In genomic region chr19:10872551-10873107, GRCh38 we compare ENCODE assay signal across 8 cellular contexts. TPM values are rescaled to one million over a fixed set of nuclear protein-coding genes. Genes with fewer than 3 reads are reported as not detected.
DNase-seq lines count a peak whose midpoint lies in the region; ATAC-seq and TF ChIP-seq lines count a peak whose summit lies in the region.

No MANE protein-coding gene starts in this region.

- H3K4me1 Mint-ChIP-seq in activated CD8-positive, alpha-beta memory T cell treated with anti-CD3 and anti-CD28 coated beads, Interleukin-2, amount 10 ng/mL, durations not matched to agents 7 days and 5 days = peaks cover 41% of the 10 kb centered on the region
- H3K4me1 Mint-ChIP-seq in activated naive CD4-positive, alpha-beta T cell treated with anti-CD3 and anti-CD28 coated beads, Interleukin-2, amount 50 U/mL, for 24 hours = peaks cover 28% of the 10 kb centered on the region

- H3K4me1 ChIP-seq in liver (ENCODE audit: control insufficient read depth in 4 of 4, insufficient read depth in 4 of 4, low read length in 3 of 4) (peaks cover 7 to 12% (median 9%) of the 10 kb centered on the region in 4 donors), thoracic aorta (ENCODE audit: control insufficient read depth in 1 of 2, low read depth in 2 of 2) (peaks cover 21 to 38% of the 10 kb centered on the region in 2 donors)

- H3K36me3 ChIP-seq in liver (ENCODE audit: control insufficient read depth in 4 of 4, insufficient read depth in 3 of 4, low read depth in 1 of 4, low read length in 3 of 4) = no peaks in the 10 kb centered on the region
- H3K36me3 ChIP-seq in thoracic aorta = no peaks in the 10 kb centered on the region

- no peak for TF ChIP-seq CTCF in liver (IDR thresholded peaks at IDR 0.05; ENCODE audit: low read depth, low read length, missing input control)
- TF ChIP-seq CTCF in thoracic aorta (IDR thresholded peaks at IDR 0.05) = no peak

- no peak for DNase-seq in activated CD8-positive, alpha-beta memory T cell treated with anti-CD3 and anti-CD28 coated beads, Interleukin-2, amount 10 ng/mL, durations not matched to agents 7 days and 5 days
- DNase-seq in activated CD8-positive, alpha-beta memory T cell treated with anti-CD3 and anti-CD28 coated beads, Interleukin-2, amount 50 U/mL, for 48 hours = no peak
- DNase-seq in thoracic aorta (ENCODE audit: low spot score) (no peak), LoVo (ENCODE audit: low spot score) (no peak)

- WGBS in liver = 29% methylated on average over 16 of the region's 16 CpGs

- H3K27me3 Mint-ChIP-seq in activated CD8-positive, alpha-beta memory T cell treated with anti-CD3 and anti-CD28 coated beads, Interleukin-2, amount 10 ng/mL, durations not matched to agents 7 days and 5 days = no peaks in the 10 kb centered on the region
- no peaks in the 10 kb centered on the region for H3K27me3 Mint-ChIP-seq in activated naive CD4-positive, alpha-beta T cell treated with anti-CD3 and anti-CD28 coated beads, Interleukin-2, amount 50 U/mL, for 24 hours

- H3K27ac ChIP-seq in liver (ENCODE audit: low read depth in 1 of 2, low read length in 2 of 2) (no peak overlapping the region), thoracic aorta (peak overlapping the region; percentile 33 to 67)

- no peaks in the 10 kb centered on the region for H3K9me3 ChIP-seq in liver (ENCODE audit: control insufficient read depth in 4 of 4, low read length in 3 of 4)
- no peaks in the 10 kb centered on the region for H3K9me3 ChIP-seq in thoracic aorta

- CTCF ChIA-PET in activated CD8-positive, alpha-beta memory T cell treated with anti-CD3 and anti-CD28 coated beads, Interleukin-2, amount 10 ng/mL, durations not matched to agents 7 days and 5 days (lab: Charles Lee) = interaction anchor here (0.6 to 3.8 kb wide), 11 partner anchors 8 to 277 kb away, joined by 3 to 29 read pairs (median 4); partner anchors contain the start of genes DNM2, TIMM29, TMED1 and YIPF2

- ATAC-seq in activated CD8-positive, alpha-beta memory T cell treated with anti-CD3 and anti-CD28 coated beads, Interleukin-2, amount 10 ng/mL, durations not matched to agents 7 days and 5 days = no peak
- ATAC-seq in thoracic aorta (ENCODE audit: insufficient number of reproducible peaks, low FRiP score, low read depth) (no peak), HG03442 (IDR thresholded peaks at IDR 0.05; ENCODE audit: unreplicated experiment) (no peak), GM21526 (IDR thresholded peaks at IDR 0.05; ENCODE audit: low FRiP score, unreplicated experiment) (no peak)

- H3K27me3 ChIP-seq in liver (ENCODE audit: control insufficient read depth in 4 of 4, insufficient read depth in 4 of 4, low read length in 3 of 4) (no peaks in the 10 kb centered on the region), thoracic aorta (replicated peaks; ENCODE audit: insufficient read depth) (no peaks in the 10 kb centered on the region)

- H3K4me3 Mint-ChIP-seq in activated CD8-positive, alpha-beta memory T cell treated with anti-CD3 and anti-CD28 coated beads, Interleukin-2, amount 10 ng/mL, durations not matched to agents 7 days and 5 days = peak overlapping the region; percentile 79
- H3K4me3 Mint-ChIP-seq in activated naive CD4-positive, alpha-beta T cell treated with anti-CD3 and anti-CD28 coated beads, Interleukin-2, amount 50 U/mL, for 24 hours = peak overlapping the region; percentile 90

- H3K36me3 Mint-ChIP-seq in activated CD8-positive, alpha-beta memory T cell treated with anti-CD3 and anti-CD28 coated beads, Interleukin-2, amount 10 ng/mL, durations not matched to agents 7 days and 5 days = peaks cover 5% of the 10 kb centered on the region
- H3K36me3 Mint-ChIP-seq in activated naive CD4-positive, alpha-beta T cell treated with anti-CD3 and anti-CD28 coated beads, Interleukin-2, amount 50 U/mL, for 24 hours = no peaks in the 10 kb centered on the region

- peak overlapping the region; percentile 53 to 56 for H3K9ac ChIP-seq in liver (ENCODE audit: low read depth in 1 of 2, low read length in 2 of 2)

- H3K27ac Mint-ChIP-seq in activated CD8-positive, alpha-beta memory T cell treated with anti-CD3 and anti-CD28 coated beads, Interleukin-2, amount 10 ng/mL, durations not matched to agents 7 days and 5 days = peak overlapping the region; percentile 84
- H3K27ac Mint-ChIP-seq in activated naive CD4-positive, alpha-beta T cell treated with anti-CD3 and anti-CD28 coated beads, Interleukin-2, amount 50 U/mL, for 24 hours = peak overlapping the region; percentile 91

- H3K9me3 Mint-ChIP-seq in activated CD8-positive, alpha-beta memory T cell treated with anti-CD3 and anti-CD28 coated beads, Interleukin-2, amount 10 ng/mL, durations not matched to agents 7 days and 5 days (ENCODE audit: low read depth) = no peaks in the 10 kb centered on the region
- no peaks in the 10 kb centered on the region for H3K9me3 Mint-ChIP-seq in activated naive CD4-positive, alpha-beta T cell treated with anti-CD3 and anti-CD28 coated beads, Interleukin-2, amount 50 U/mL, for 24 hours

- no peak for TF ChIP-seq RAD21 in liver (IDR thresholded peaks at IDR 0.05)

- H3K4me3 ChIP-seq in liver (ENCODE audit: low read depth in 1 of 3, low read length in 3 of 3) = peak overlapping the region in 2 of 3 donors; percentile 71 to 88
- H3K4me3 ChIP-seq in thoracic aorta = peak overlapping the region; percentile 84

TF ChIP-seq in liver, 16 proteins besides CTCF, POLR2A, EP300 and RAD21:
- no peak for TF ChIP-seq FOXA2 (IDR thresholded peaks at IDR 0.05)
- TF ChIP-seq HNF4A (conservative IDR thresholded peaks at IDR 0.05) = no peak
- TF ChIP-seq EGR1 (IDR thresholded peaks at IDR 0.05; ENCODE audit: low read depth in 2 of 2) = no peak
- no peak for TF ChIP-seq FOXA1 (IDR thresholded peaks at IDR 0.05)
- TF ChIP-seq ATF3 (IDR thresholded peaks at IDR 0.05) = no peak
- TF ChIP-seq NR2F2 (IDR thresholded peaks at IDR 0.05) = no peak
- no peak for TF ChIP-seq TAF1 (conservative IDR thresholded peaks at IDR 0.05)
- TF ChIP-seq SP1 (IDR thresholded peaks at IDR 0.05) = no peak
- no peak for TF ChIP-seq ZBTB33 (IDR thresholded peaks at IDR 0.05)
- no peak for TF ChIP-seq JUND (IDR thresholded peaks at IDR 0.05)
- no peak for TF ChIP-seq HNF4G (IDR thresholded peaks at IDR 0.05)

RNA-seq across cellular contexts. Expression of gene CARM1, which starts 1.3 kb away (rescaled TPM):
- 10 to 100 TPM; 38.5 to 48.1 TPM for total RNA-seq in activated CD8-positive, alpha-beta memory T cell treated with anti-CD3 and anti-CD28 coated beads, Interleukin-2, amount 10 ng/mL, durations not matched to agents 7 days and 5 days
- total RNA-seq in liver (10 to 100 TPM; 12.6 to 18.3 TPM), thoracic aorta (10 to 100 TPM; 18.5 to 21.2 TPM)
- 10 to 100 TPM in 1 of 2 donors, 1 to 10 TPM in 1; 5.1 to 17.5 TPM for polyA plus RNA-seq in liver

RNA-seq across cellular contexts. Expression of gene C19orf38, which starts 24.4 kb away (rescaled TPM):
- total RNA-seq in activated CD8-positive, alpha-beta memory T cell treated with anti-CD3 and anti-CD28 coated beads, Interleukin-2, amount 10 ng/mL, durations not matched to agents 7 days and 5 days = 1 to 10 TPM; 1.2 to 1.7 TPM
- 1 to 10 TPM; 1.8 to 3.9 TPM for total RNA-seq in liver
- 1 to 10 TPM in 1 of 2 donors, under 1 TPM in 1; 0.97 to 1.1 TPM for polyA plus RNA-seq in liver
- 1 to 10 TPM; 2.4 to 3.5 TPM for total RNA-seq in thoracic aorta

RNA-seq across cellular contexts. Expression of gene TMED1, which starts 36.6 kb away (rescaled TPM):
- 10 to 100 TPM; 16.0 to 19.2 TPM for total RNA-seq in activated CD8-positive, alpha-beta memory T cell treated with anti-CD3 and anti-CD28 coated beads, Interleukin-2, amount 10 ng/mL, durations not matched to agents 7 days and 5 days
- total RNA-seq in liver (10 to 100 TPM; 17.8 to 24.7 TPM), thoracic aorta (10 to 100 TPM; 19.4 to 22.4 TPM)
- polyA plus RNA-seq in liver = 10 to 100 TPM; 28.4 to 34.7 TPM

RNA-seq across cellular contexts. Expression of gene YIPF2, which starts 55.8 kb away (rescaled TPM):
- total RNA-seq in activated CD8-positive, alpha-beta memory T cell treated with anti-CD3 and anti-CD28 coated beads, Interleukin-2, amount 10 ng/mL, durations not matched to agents 7 days and 5 days = 10 to 100 TPM; 21.7 to 27.3 TPM
- total RNA-seq in liver (10 to 100 TPM; 34.7 to 37.4 TPM), thoracic aorta (10 to 100 TPM; 51.2 to 79.6 TPM)
- 10 to 100 TPM; 13.2 to 36.9 TPM for polyA plus RNA-seq in liver

RNA-seq across cellular contexts. Expression of gene TIMM29, which starts 56.0 kb away (rescaled TPM):
- total RNA-seq in activated CD8-positive, alpha-beta memory T cell treated with anti-CD3 and anti-CD28 coated beads, Interleukin-2, amount 10 ng/mL, durations not matched to agents 7 days and 5 days = 10 to 100 TPM; 25.2 to 28.5 TPM
- total RNA-seq in liver (10 to 100 TPM; 18.8 to 25.2 TPM), thoracic aorta (10 to 100 TPM; 33.3 to 34.8 TPM)
- 10 to 100 TPM in 1 of 2 donors, 1 to 10 TPM in 1; 9.4 to 10.4 TPM for polyA plus RNA-seq in liver

Comparison
In these comparisons a context has a peak if more than half of its experiments do, and no peak if none do; other contexts are left out.
1. H3K27ac ChIP-seq: peak in thoracic aorta (2 of 2); none in liver (0 of 2).